8 cellular contexts compared by ENCODE assay signal in the genomic region with DNA sequence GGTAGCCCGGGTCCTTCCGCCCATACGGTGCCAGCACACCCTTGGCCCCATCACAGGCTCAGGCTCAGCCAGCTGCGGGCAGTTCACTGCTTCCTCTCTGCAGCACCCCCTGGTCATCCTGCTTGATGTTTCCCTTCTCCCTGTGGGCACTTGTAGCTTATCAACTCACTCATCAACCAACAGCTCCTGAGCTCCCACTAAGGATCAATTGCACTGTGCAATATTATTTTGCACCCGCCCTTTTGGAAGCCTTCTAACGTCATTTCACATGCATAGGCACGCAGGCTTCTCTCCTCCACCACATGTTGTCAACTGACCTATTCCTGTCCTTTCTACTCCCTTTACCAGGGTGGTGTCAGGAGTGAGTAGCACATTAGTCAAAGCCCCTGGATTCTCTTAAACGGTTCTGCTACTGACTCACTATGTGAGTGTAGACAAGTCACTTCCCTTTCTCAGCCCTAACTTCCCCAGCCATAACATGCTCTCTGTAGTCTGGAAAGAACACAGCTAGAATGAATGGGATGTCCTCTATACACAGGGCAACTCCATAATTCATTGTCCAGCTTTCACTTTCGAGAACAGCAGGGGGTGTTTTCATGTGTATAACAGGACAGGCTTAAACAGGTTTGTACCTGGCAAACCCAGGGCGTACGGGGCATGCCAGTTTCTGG. TPM values are rescaled to one million over a fixed set of nuclear protein-coding genes. Genes with fewer than 3 reads are reported as not detected.
DNase-seq lines count a peak whose midpoint lies in the region; ATAC-seq and TF ChIP-seq lines count a peak whose summit lies in the region.

No MANE protein-coding gene starts in this region.

- peaks cover 14% of the 10 kb centered on the region for H3K4me1 ChIP-seq in left ventricle myocardium inferior

- no peaks in the 10 kb centered on the region for H3K27me3 ChIP-seq in left ventricle myocardium inferior (ENCODE audit: low read depth)
- H3K27me3 ChIP-seq in WERI-Rb-1 (ENCODE audit: insufficient read depth, low read depth, severe bottlenecking), result no peaks in the 10 kb centered on the region

- H3K4me3 ChIP-seq in left ventricle myocardium inferior (no peak overlapping the region), WERI-Rb-1 (ENCODE audit: low read depth, low read length) (no peak overlapping the region)

- H3K9me3 ChIP-seq in left ventricle myocardium inferior (replicated peaks) (no peaks in the 10 kb centered on the region), WERI-Rb-1 (ENCODE audit: severe bottlenecking) (peaks cover 2% of the 10 kb centered on the region)

- TF ChIP-seq CTCF in left ventricle myocardium inferior (IDR thresholded peaks at IDR 0.05; ENCODE audit: borderline replicate concordance), result no peak
- TF ChIP-seq CTCF in WERI-Rb-1 (IDR thresholded peaks at IDR 0.05; ENCODE audit: low read depth, low read length), result no peak

- peak; percentile 86 for ATAC-seq in HG02884 (IDR thresholded peaks at IDR 0.05; ENCODE audit: unreplicated experiment)
- ATAC-seq in stimulated activated naive CD8-positive, alpha-beta T cell treated with anti-CD3 and anti-CD28 coated beads, Interleukin-15, Interleukin-2, amounts not matched to agents 100 U/mL and 50 U/mL, for 24 hours, result peak; percentile 98

- H3K36me3 ChIP-seq in left ventricle myocardium inferior, result no peaks in the 10 kb centered on the region
- no peaks in the 10 kb centered on the region for H3K36me3 ChIP-seq in WERI-Rb-1

- intact Hi-C loops in left ventricle myocardium inferior (cut with micrococcal nuclease), result no loop called here

- peak overlapping the region; percentile 12 for H3K27ac ChIP-seq in left ventricle myocardium inferior (replicated peaks)
- H3K27ac ChIP-seq in WERI-Rb-1, result no peak overlapping the region

- DNase-seq in GM04504 (ENCODE audit: low read depth), result peak; percentile 80
- peak; percentile 36 for DNase-seq in UCSD-AML1 (lab: John Stamatoyannopoulos, UW; ENCODE audit: unreplicated experiment)
- DNase-seq in left ventricle myocardium inferior, result no peak
- no peak for DNase-seq in stimulated activated naive CD8-positive, alpha-beta T cell treated with anti-CD3 and anti-CD28 coated beads, Interleukin-15, Interleukin-2, amounts not matched to agents 100 U/mL and 50 U/mL, for 24 hours
- DNase-seq in epidermal melanocyte (ENCODE audit: insufficient read length, low spot score), result no peak
- no peak for DNase-seq in C1 segment of cervical spinal cord (lab: John Stamatoyannopoulos, UW)
- no peak for DNase-seq in WERI-Rb-1

RNA-seq across cellular contexts. Expression of a gene that starts 47.1 kb away (rescaled TPM):
- 126 TPM for total RNA-seq in left ventricle myocardium inferior

Comparison
In these comparisons a context has a peak if more than half of its experiments do, and no peak if none do; other contexts are left out.
1. DNase-seq: peak in GM04504 (single experiment) and UCSD-AML1 (single experiment); none in left ventricle myocardium inferior (single experiment), stimulated activated naive CD8-positive, alpha-beta T cell treated with anti-CD3 and anti-CD28 coated beads, Interleukin-15, Interleukin-2, amounts not matched to agents 100 U/mL and 50 U/mL, for 24 hours (single experiment), epidermal melanocyte (single experiment), C1 segment of cervical spinal cord (0 of 14) and WERI-Rb-1 (single experiment).